Comparison of ENCODE assay signal across 9 cellular contexts in the genomic region with DNA sequence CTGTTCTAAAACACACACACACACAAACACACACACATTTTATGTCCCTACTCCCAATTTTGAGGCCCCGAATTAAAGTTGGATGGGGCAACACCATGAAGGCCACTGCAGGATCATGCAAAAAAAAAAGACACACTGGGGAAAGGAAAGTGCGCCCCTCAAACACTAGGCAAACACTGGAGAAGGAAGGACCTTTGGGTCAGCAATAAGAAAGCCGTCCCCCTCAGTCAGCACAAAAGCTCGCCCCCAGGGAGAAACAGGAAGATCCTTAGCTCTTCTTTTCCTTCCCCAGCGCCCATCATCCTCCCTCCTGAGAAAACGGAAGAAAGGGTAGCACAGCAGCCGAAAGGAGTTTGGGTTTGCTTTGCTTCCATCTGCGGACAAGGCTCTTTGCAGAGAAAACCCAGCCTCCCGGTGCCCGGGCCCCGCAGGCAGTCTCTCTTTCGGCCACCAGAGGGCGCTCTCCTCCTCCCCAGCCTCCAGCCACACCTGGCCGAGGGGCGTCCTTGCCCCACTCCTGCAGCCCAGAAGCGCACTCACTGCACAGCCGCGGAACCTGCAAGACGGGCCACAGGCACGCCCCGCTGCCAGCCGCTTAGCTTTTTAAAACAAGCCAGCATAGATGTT.
DNase-seq lines count a peak whose midpoint lies in the region; ATAC-seq and TF ChIP-seq lines count a peak whose summit lies in the region.
"Had no signal": no experiment of that assay in that cellular context is flagged by ENCODE, and none has a peak within 500 bp of the region (broad histone marks: within the 10 kb centered on the region; RNA-seq: fewer than 3 reads in every experiment).

No MANE protein-coding gene starts in this region.

- POLR2A ChIA-PET in Caco-2 (lab: Charles Lee) = no interaction called here

- peak overlapping the region; percentile 32 for H3K27ac Mint-ChIP-seq in Caco-2 (ENCODE audit: unreplicated experiment)
- peak overlapping the region; percentile 64 for H3K27ac Mint-ChIP-seq in neural crest cell (ENCODE audit: unreplicated experiment)
- H3K27ac Mint-ChIP-seq: activated naive CD4-positive, alpha-beta T cell treated with anti-CD3 and anti-CD28 coated beads, Interleukin-2, amount 50 U/mL, for 24 hours had no signal

- no peaks in the 10 kb centered on the region for H3K4me1 Mint-ChIP-seq in Caco-2 (ENCODE audit: low read depth, unreplicated experiment)
- H3K4me1 Mint-ChIP-seq in neural crest cell = peaks cover 11% of the 10 kb centered on the region

- H3K4me1 ChIP-seq in Caco-2 (no peaks in the 10 kb centered on the region), foreskin keratinocyte (no peaks in the 10 kb centered on the region), stomach (peaks cover 6 to 23% (median 12%) of the 10 kb centered on the region in 4 donors)

- TF ChIP-seq CTCF in Caco-2 (IDR thresholded peaks at IDR 0.05; ENCODE audit: insufficient read depth in 1 of 2, low read depth in 1 of 2, low read length in 1 of 2, severe bottlenecking in 1 of 2, unreplicated experiment in 1 of 2) (peak; percentile 79 to 80), foreskin keratinocyte (conservative IDR thresholded peaks at IDR 0.05) (peak; percentile 96), neural crest cell (conservative IDR thresholded peaks at IDR 0.05) (peak; percentile 98), stomach (IDR thresholded peaks at IDR 0.05) (peak in 6 of 7 experiments; percentile 59 to 99 (median 96))

- no peak for TF ChIP-seq EP300 in stomach (IDR thresholded peaks at IDR 0.05)

- DNase-seq in Caco-2 (peak; percentile 55 to 73), HUDEP-2 (lab: John Stamatoyannopoulos, UW; ENCODE audit: unreplicated experiment in 76 of 76) (peak in 46 of 76 experiments; percentile 0 to 60 (median 19)), RPMI7951 (ENCODE audit: low read depth) (peak; percentile 57), foreskin keratinocyte (peak; percentile 19 to 44), neural crest cell (ENCODE audit: low read depth, low spot score) (peak; percentile 86), stomach (peak; percentile 86)
- peak; percentile 40 for DNase-seq in activated effector memory CD4-positive, alpha-beta T cell treated with Interleukin-2 at 50 U/mL for 16 hours

- no TSS peak for BruUV-seq in Caco-2 (replicated peaks; lab: Mats Ljungman, UMichigan)

- H3K36me3 ChIP-seq in Caco-2 (ENCODE audit: control insufficient read depth, insufficient read depth, low read length) (no peaks in the 10 kb centered on the region), stomach (no peaks in the 10 kb centered on the region)

- TF ChIP-seq POLR2A in stomach (IDR thresholded peaks at IDR 0.05) = no peak

- H3K36me3 Mint-ChIP-seq in Caco-2 (ENCODE audit: insufficient read depth, unreplicated experiment) (no peaks in the 10 kb centered on the region), neural crest cell (ENCODE audit: low read depth) (no peaks in the 10 kb centered on the region)
- H3K36me3 Mint-ChIP-seq: activated naive CD4-positive, alpha-beta T cell treated with anti-CD3 and anti-CD28 coated beads, Interleukin-2, amount 50 U/mL, for 24 hours had no signal

- H3K4me3 ChIP-seq in Caco-2 (ENCODE audit: low read depth, low read length) = peak overlapping the region; percentile 28
- H3K4me3 ChIP-seq in stomach = peak overlapping the region; percentile 35 to 50 (median 43)

- H3K9me3 ChIP-seq in Caco-2 (no peaks in the 10 kb centered on the region), stomach (no peaks in the 10 kb centered on the region)

- no peaks in the 10 kb centered on the region for H3K27me3 ChIP-seq in Caco-2 (replicated peaks; ENCODE audit: control insufficient read depth, insufficient read depth, low read length)
- no peaks in the 10 kb centered on the region for H3K27me3 ChIP-seq in foreskin keratinocyte
- peaks cover 0 to 5% (median 0%) of the 10 kb centered on the region in 3 donors for H3K27me3 ChIP-seq in stomach

- CTCF ChIA-PET in Caco-2 (lab: Charles Lee) = no interaction called here

- no peaks in the 10 kb centered on the region for H3K9me3 Mint-ChIP-seq in Caco-2 (ENCODE audit: unreplicated experiment)
- H3K9me3 Mint-ChIP-seq in neural crest cell = no peaks in the 10 kb centered on the region
- H3K9me3 Mint-ChIP-seq: activated naive CD4-positive, alpha-beta T cell treated with anti-CD3 and anti-CD28 coated beads, Interleukin-2, amount 50 U/mL, for 24 hours had no signal

- H3K27ac ChIP-seq in foreskin keratinocyte (no peak overlapping the region), stomach (peak overlapping the region; percentile 4 to 78 (median 51))

- intact Hi-C loops in Caco-2 (cut with micrococcal nuclease; ENCODE audit: unreplicated experiment) = loop anchor here (1.0 to 5.0 kb wide), 3 partner anchors 46 to 550 kb away; a partner anchor contains a TSS
- intact Hi-C loops in stomach (cut with DNase I; ENCODE audit: low total_unique reads) = no loop called here

- H3K4me3 Mint-ChIP-seq in Caco-2 (ENCODE audit: unreplicated experiment) (peak overlapping the region; percentile 64), neural crest cell (peak overlapping the region; percentile 65)
- H3K4me3 Mint-ChIP-seq: activated naive CD4-positive, alpha-beta T cell treated with anti-CD3 and anti-CD28 coated beads, Interleukin-2, amount 50 U/mL, for 24 hours had no signal

- H3K27me3 Mint-ChIP-seq in Caco-2 (ENCODE audit: insufficient read depth, unreplicated experiment) = no peaks in the 10 kb centered on the region
- H3K27me3 Mint-ChIP-seq in neural crest cell (ENCODE audit: low read depth) = peaks cover 18% of the 10 kb centered on the region

- 4 to 6% (median 5%) methylated on average over 21 to 22 of the region's 22 CpGs for WGBS in stomach, 5 donors

- ATAC-seq in GM21360 (IDR thresholded peaks at IDR 0.05; ENCODE audit: unreplicated experiment) (peak; percentile 90), foreskin keratinocyte (peak; percentile 97)

Comparison
In these comparisons a context has a peak if more than half of its experiments do, and no peak if none do; other contexts are left out.
1. DNase-seq: peak in every context shown above with its lines; median percentile 86 in neural crest cell; 86 in stomach; 64 in Caco-2; 57 in RPMI7951; 40 in activated effector memory CD4-positive, alpha-beta T cell treated with Interleukin-2 at 50 U/mL for 16 hours; 32 in foreskin keratinocyte; 19 in HUDEP-2.